In the genomic region with DNA sequence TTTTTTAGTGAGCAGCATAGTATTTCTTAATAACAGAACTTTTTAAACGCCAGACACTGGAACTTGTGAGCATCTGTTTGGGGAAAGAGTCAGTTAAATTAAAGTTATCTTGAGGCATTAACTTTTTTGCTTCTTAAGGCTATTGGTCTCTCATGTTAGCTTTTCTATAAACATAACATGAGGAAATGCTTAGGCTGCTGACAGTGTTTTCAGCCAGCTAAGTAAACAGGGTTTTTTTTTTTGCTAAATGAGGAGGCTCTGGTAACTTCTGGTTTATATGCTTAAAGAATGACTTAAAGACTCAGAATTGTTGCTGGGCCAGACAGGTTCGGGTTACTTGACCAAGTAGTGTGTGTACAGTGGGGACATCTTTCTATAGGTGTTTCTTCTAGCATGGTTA, we compare ENCODE assay signal across 21 cellular contexts.
"Had no signal": no experiment of that assay in that cellular context is flagged by ENCODE, and none has a peak within 500 bp of the region (broad histone marks: within the 10 kb centered on the region; RNA-seq: fewer than 3 reads in every experiment).

No MANE protein-coding gene starts in this region.

- H3K27me3 Mint-ChIP-seq: naive B cell; stimulated activated memory B cell treated with anti-CD40 and anti-IgM and Interleukin-4, amounts not matched to agents 10 μg/mL and 1 μg/mL and 100 μg/mL, for 72 hours; stimulated activated naive CD8-positive, alpha-beta T cell treated with anti-CD3 and anti-CD28 coated beads, Interleukin-15, Interleukin-2, amounts not matched to agents 100 ng/mL and 50 ng/mL, for 24 hours had no signal

- H3K36me3 ChIP-seq: right lobe of liver, tibial artery, upper lobe of left lung, uterus had no signal

- H3K27ac Mint-ChIP-seq: nephron; stimulated activated memory B cell treated with anti-CD40 and anti-IgM and Interleukin-4, amounts not matched to agents 10 μg/mL and 1 μg/mL and 100 μg/mL, for 72 hours; stimulated activated naive CD8-positive, alpha-beta T cell treated with anti-CD3 and anti-CD28 coated beads, Interleukin-15, Interleukin-2, amounts not matched to agents 100 ng/mL and 50 ng/mL, for 24 hours had no signal

- ATAC-seq: esophagus mucosa; foreskin keratinocyte; left colon; left ventricle myocardium superior; psoas muscle; right lobe of liver; stimulated activated memory B cell treated with anti-CD40 and anti-IgM and Interleukin-4, amounts not matched to agents 10 μg/mL and 1 μg/mL and 100 μg/mL, for 72 hours had no signal

- H3K27me3 ChIP-seq: foreskin keratinocyte, hepatocyte, right lobe of liver, tibial artery, upper lobe of left lung, uterus had no signal

- H3K9me3 ChIP-seq: right lobe of liver had no signal

- H3K4me1 ChIP-seq: right lobe of liver, upper lobe of left lung, uterus had no signal

- DNase-seq: effector memory CD4-positive, alpha-beta T cell; foreskin keratinocyte; head of caudate nucleus; left colon; left ventricle myocardium superior; mesendoderm; naive B cell; psoas muscle; retina; right lobe of liver; stimulated activated CD4-positive, alpha-beta T cell treated with anti-CD3 and anti-CD28 coated beads, Interleukin-4, amount 100 ng/mL, for 1 hour; stimulated activated CD8-positive, alpha-beta memory T cell treated with anti-CD3 and anti-CD28 coated beads, Interleukin-4, amount 100 ng/mL, for 48 hours; tibial artery; upper lobe of left lung; uterus had no signal

- H3K4me3 Mint-ChIP-seq: naive B cell; nephron; stimulated activated memory B cell treated with anti-CD40 and anti-IgM and Interleukin-4, amounts not matched to agents 10 μg/mL and 1 μg/mL and 100 μg/mL, for 72 hours; stimulated activated naive CD8-positive, alpha-beta T cell treated with anti-CD3 and anti-CD28 coated beads, Interleukin-15, Interleukin-2, amounts not matched to agents 100 ng/mL and 50 ng/mL, for 24 hours had no signal

- H3K4me3 ChIP-seq: hepatocyte, lung, psoas muscle, right lobe of liver, tibial artery, upper lobe of left lung, uterus had no signal
